ENCODE assay signal across 7 cellular contexts in the genomic region with DNA sequence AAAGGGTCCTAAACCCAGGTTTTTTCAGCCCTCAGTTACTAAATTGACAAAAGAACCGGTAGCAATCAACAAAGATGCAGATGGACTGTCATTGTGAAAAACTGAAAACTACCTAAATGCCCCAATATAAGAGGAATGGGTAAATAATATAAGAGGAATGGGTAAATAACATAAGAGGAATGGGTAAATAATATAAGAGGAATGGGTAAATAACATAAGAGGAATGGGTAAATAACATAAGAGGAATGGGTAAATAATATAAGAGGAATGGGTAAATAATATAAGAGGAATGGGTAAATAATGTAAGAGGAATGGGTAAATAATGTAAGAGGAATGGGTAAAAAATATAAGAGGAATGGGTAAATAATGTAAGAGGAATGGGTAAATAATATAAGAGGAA. TPM values are rescaled to one million over a fixed set of nuclear protein-coding genes. Genes with fewer than 3 reads are reported as not detected.
DNase-seq lines count a peak whose midpoint lies in the region; ATAC-seq, FAIRE-seq and TF ChIP-seq lines count a peak whose summit lies in the region.
"Not testable (repeated sequence)": the region's sequence is repeated elsewhere in the genome, so short reads cannot be mapped to it uniquely, and the experiment has no call there.

No MANE protein-coding gene starts in this region.

- peaks cover 37 to 59% (median 41%) of the 10 kb centered on the region in 3 donors for H3K4me1 Mint-ChIP-seq in CD8-positive, alpha-beta memory T cell
- H3K4me1 Mint-ChIP-seq in T-helper 17 cell: peaks cover 54% of the 10 kb centered on the region
- H3K4me1 Mint-ChIP-seq in natural killer cell treated with Interleukin-12 subunit alpha and Interleukin-12 subunit beta and Interleukin-15 and Interleukin-18, amount 100 ng/mL, for 72 hours (ENCODE audit: low read depth in 2 of 2): peaks cover 44 to 48% of the 10 kb centered on the region in 2 donors

- CTCF ChIA-PET in A549 (lab: Yijun Ruan, JAX): interaction anchor here (1.3 to 2.4 kb wide), 2 partner anchors 93 to 155 kb away, joined by 4 to 12 read pairs; no protein-coding TSS in a partner anchor
- CTCF ChIA-PET in CD8-positive, alpha-beta memory T cell (lab: Charles Lee): interaction anchor here (1.7 kb wide), 1 partner anchor 154 kb away, joined by 4 read pairs; no protein-coding TSS in a partner anchor
- CTCF ChIA-PET in H1 (lab: Charles Lee; ENCODE audit: partially characterized antibody): interaction anchor here (0.8 kb wide), 1 partner anchor 31 kb away, joined by 3 read pairs; no protein-coding TSS in a partner anchor

- H3K4ac ChIP-seq in H1 (replicated peaks; ENCODE audit: insufficient read length, low read depth, low read length): not testable (repeated sequence)

- H3K36me3 ChIP-seq in CD8-positive, alpha-beta memory T cell (ENCODE audit: insufficient read depth, low read length); H1 (ENCODE audit: control insufficient read depth in 2 of 4, insufficient read depth in 4 of 4, low read length in 3 of 4): not testable (repeated sequence)

- H3K14ac ChIP-seq in H1 (ENCODE audit: insufficient read length): not testable (repeated sequence)

- not testable (repeated sequence) for H2BK12ac ChIP-seq in H1 (ENCODE audit: low read depth, low read length)

- H3K27ac ChIP-seq in A549; CD8-positive, alpha-beta memory T cell (ENCODE audit: low read depth, low read length); H1 (ENCODE audit: low read depth, low read length): not testable (repeated sequence)

- not testable (repeated sequence) for H3K18ac ChIP-seq in H1 (ENCODE audit: extremely low read depth, low read length)

- TF ChIP-seq RAD21 in A549 (conservative IDR thresholded peaks at IDR 0.05 in 1 of 2, IDR thresholded peaks at IDR 0.05 in 1 of 2); H1 (IDR thresholded peaks at IDR 0.05 in 1 of 2, conservative IDR thresholded peaks at IDR 0.05 in 1 of 2; ENCODE audit: low read depth in 2 of 2, low read length in 2 of 2): not testable (repeated sequence)

- H3K4me3 Mint-ChIP-seq in CD8-positive, alpha-beta memory T cell; natural killer cell treated with Interleukin-12 subunit alpha and Interleukin-12 subunit beta and Interleukin-15 and Interleukin-18, amount 100 ng/mL, for 72 hours: not testable (repeated sequence)
- peak overlapping the region; percentile 47 for H3K4me3 Mint-ChIP-seq in T-helper 17 cell

- H3K79me2 ChIP-seq in H1 (ENCODE audit: control insufficient read depth in 1 of 2, insufficient read depth in 2 of 2, low read length in 2 of 2): not testable (repeated sequence)

- H3K4me2 ChIP-seq in A549; H1 (ENCODE audit: insufficient read depth in 1 of 2, low read depth in 2 of 2, low read length in 2 of 2): not testable (repeated sequence)

- not testable (repeated sequence) for H2BK15ac ChIP-seq in H1 (ENCODE audit: low read length)

- H3K23ac ChIP-seq in H1 (ENCODE audit: insufficient read length): not testable (repeated sequence)

- H3K36me3 Mint-ChIP-seq in CD8-positive, alpha-beta memory T cell: peaks cover 13 to 46% (median 20%) of the 10 kb centered on the region in 3 donors
- not testable (repeated sequence) for H3K36me3 Mint-ChIP-seq in T-helper 17 cell (ENCODE audit: low read depth); natural killer cell treated with Interleukin-12 subunit alpha and Interleukin-12 subunit beta and Interleukin-15 and Interleukin-18, amount 100 ng/mL, for 72 hours

- H3K4me3 ChIP-seq in A549; CD8-positive, alpha-beta memory T cell (ENCODE audit: low read length); H1 (ENCODE audit: extremely low read depth in 1 of 4, insufficient read depth in 2 of 4, low read depth in 3 of 4, low read length in 4 of 4): not testable (repeated sequence)

- not testable (repeated sequence) for TF ChIP-seq CTCF in A549 (IDR thresholded peaks at IDR 0.05); H1 (IDR thresholded peaks at IDR 0.05; ENCODE audit: control extremely low read depth in 1 of 3, insufficient read depth in 1 of 3, low read depth in 1 of 3, low read length in 3 of 3)

- not testable (repeated sequence) for H2BK20ac ChIP-seq in H1 (ENCODE audit: low read length)

- H2AK5ac ChIP-seq in H1 (ENCODE audit: low read depth, low read length): not testable (repeated sequence)

- ATAC-seq in A549; T-helper 17 cell; natural killer cell treated with Interleukin-12 subunit alpha and Interleukin-12 subunit beta and Interleukin-15 and Interleukin-18, amount 100 ng/mL, for 72 hours: not testable (repeated sequence)

- not testable (repeated sequence) for H3K23me2 ChIP-seq in H1 (ENCODE audit: low read depth, low read length)

- peaks cover 12% of the 10 kb centered on the region for H3K9me3 ChIP-seq in A549
- not testable (repeated sequence) for H3K9me3 ChIP-seq in CD8-positive, alpha-beta memory T cell (ENCODE audit: low read length); T-helper 17 cell (ENCODE audit: control insufficient read depth, low read length, poor library complexity, severe bottlenecking); H1 (ENCODE audit: insufficient read depth in 2 of 2, low read depth in 1 of 2, low read length in 1 of 2)

- not testable (repeated sequence) for H2BK120ac ChIP-seq in H1 (replicated peaks; ENCODE audit: low read depth, low read length)

- H3K27me3 Mint-ChIP-seq in CD8-positive, alpha-beta memory T cell; T-helper 17 cell; natural killer cell treated with Interleukin-12 subunit alpha and Interleukin-12 subunit beta and Interleukin-15 and Interleukin-18, amount 100 ng/mL, for 72 hours: not testable (repeated sequence)

- not testable (repeated sequence) for H3K9me3 Mint-ChIP-seq in CD8-positive, alpha-beta memory T cell; natural killer cell treated with Interleukin-12 subunit alpha and Interleukin-12 subunit beta and Interleukin-15 and Interleukin-18, amount 100 ng/mL, for 72 hours

- H3K27ac Mint-ChIP-seq in CD8-positive, alpha-beta memory T cell: peak overlapping the region in 5 of 8 donors; percentile 69 to 83 (median 76)
- H3K27ac Mint-ChIP-seq in T-helper 17 cell: peak overlapping the region; percentile 88
- H3K27ac Mint-ChIP-seq in natural killer cell treated with Interleukin-12 subunit alpha and Interleukin-12 subunit beta and Interleukin-15 and Interleukin-18, amount 100 ng/mL, for 72 hours: peak overlapping the region; percentile 47 to 74

- DNase-seq in A549 (ENCODE audit: low read depth in 1 of 2, low spot score in 1 of 2); CD8-positive, alpha-beta memory T cell; T-helper 17 cell; H1 (ENCODE audit: low read depth in 1 of 2, low spot score in 2 of 2); natural killer cell treated with Interleukin-12 subunit alpha and Interleukin-12 subunit beta and Interleukin-15 and Interleukin-18, amount 100 ng/mL, for 72 hours (ENCODE audit: low spot score): not testable (repeated sequence)
- DNase-seq in NCI-H1105 treated with DMSO at 0.1 percent for 48 hours (lab: John Stamatoyannopoulos, UW) (peak; percentile 20), NCI-H345 treated with DMSO at 0.1 percent for 48 hours (lab: John Stamatoyannopoulos, UW; ENCODE audit: unreplicated experiment) (peak; percentile 55)

- H4K20me1 ChIP-seq in H1 (replicated peaks in 1 of 2; ENCODE audit: control insufficient read depth in 1 of 2, insufficient read depth in 2 of 2, low read length in 2 of 2): not testable (repeated sequence)

- not testable (repeated sequence) for H4K91ac ChIP-seq in H1 (replicated peaks; ENCODE audit: insufficient read length, low read length)

- peak overlapping the region; percentile 37 for H3K56ac ChIP-seq in H1 (replicated peaks; ENCODE audit: insufficient read length, low read depth, low read length)

- H3K79me1 ChIP-seq in H1 (ENCODE audit: low read depth, low read length): not testable (repeated sequence)

- H3K4me1 ChIP-seq in A549; H1 (replicated peaks in 1 of 4; ENCODE audit: control insufficient read depth in 3 of 4, insufficient read depth in 4 of 4, low read length in 3 of 4): not testable (repeated sequence)
- peaks cover 69% of the 10 kb centered on the region for H3K4me1 ChIP-seq in CD8-positive, alpha-beta memory T cell (ENCODE audit: insufficient read depth, low read length)

- TF ChIP-seq POLR2A in A549 (IDR thresholded peaks at IDR 0.05; ENCODE audit: low read length); H1 (IDR thresholded peaks at IDR 0.05; ENCODE audit: control extremely low read depth in 1 of 2, low read depth in 2 of 2, low read length in 2 of 2): not testable (repeated sequence)

- H3K27me3 ChIP-seq in CD8-positive, alpha-beta memory T cell (ENCODE audit: insufficient read depth, low read length, poor library complexity, severe bottlenecking); H1 (replicated peaks in 1 of 4; ENCODE audit: control insufficient read depth in 3 of 4, extremely low read depth in 1 of 4, insufficient read depth in 3 of 4, low read length in 3 of 4): not testable (repeated sequence)

- H2AFZ ChIP-seq in H1 (ENCODE audit: low read length): not testable (repeated sequence)

- not testable (repeated sequence) for H4K5ac ChIP-seq in H1 (ENCODE audit: insufficient read length, low read depth, low read length)

- H4K8ac ChIP-seq in H1 (ENCODE audit: extremely low read depth, insufficient read depth, low read length): not testable (repeated sequence)

- FAIRE-seq in A549 (lab: Jason Lieb, UNC); H1 (lab: Jason Lieb, UNC): not testable (repeated sequence)

- not testable (repeated sequence) for TF ChIP-seq EP300 in A549 (IDR thresholded peaks at IDR 0.05); H1 (IDR thresholded peaks at IDR 0.05; ENCODE audit: borderline replicate concordance in 1 of 2, low read depth in 2 of 2, low read length in 2 of 2)

- not testable (repeated sequence) for H3K9ac ChIP-seq in H1 (replicated peaks in 1 of 4; ENCODE audit: extremely low read depth in 1 of 4, low read depth in 3 of 4, low read length in 3 of 4)

- 6% methylated on average over 1 of the region's 1 CpG for WGBS in A549 (ENCODE audit: missing lambda C conversion rate)
- 80% methylated on average over 1 of the region's 1 CpG; no CpG with 5 or more reads in 1 of the 2 experiments for WGBS in H1 (ENCODE audit: extremely low coverage in 1 of 2, insufficient coverage in 1 of 2, insufficient read length in 1 of 2, insufficient replicate concordance in 2 of 2, low coverage in 1 of 2, low lambda C conversion rate in 2 of 2, missing lambda C conversion rate in 1 of 2), 2 experiments

- POLR2A ChIA-PET in A549 (lab: Yijun Ruan, JAX); CD8-positive, alpha-beta memory T cell (lab: Charles Lee); H1 (lab: Charles Lee; ENCODE audit: partially characterized antibody): not testable (repeated sequence)

- H2BK5ac ChIP-seq in H1 (ENCODE audit: low read depth, low read length): not testable (repeated sequence)

RNA-seq across cellular contexts. Expression of gene PREX1, which starts 15.7 kb away (rescaled TPM):
- 3.6 and 4.3 TPM in 2 replicates for polyA plus RNA-seq in A549 (2011; rRNA removed)
- polyA plus RNA-seq in A549 (2012; cell fraction: cytosol; rRNA removed): 9.7 and 13.2 TPM in 2 replicates
- polyA plus RNA-seq in A549 (2012; cell fraction: nucleus; rRNA removed): 19.4 and 21.9 TPM in 2 replicates
- 4.2 to 5.2 TPM (median 5.0 TPM) in 3 replicates for polyA plus RNA-seq in A549 (2017; fragmentation: RNase III; extraction: RNeasy Plus Mini Kit Qiagen cat#74134 plus additional on column Dnase treatment)
- polyA minus RNA-seq in A549 (2011; rRNA and poly(A)+ RNA removed): 5.0 and 5.5 TPM in 2 replicates
- 10 to 100 TPM; 90.0 to 90.5 TPM for total RNA-seq in CD8-positive, alpha-beta memory T cell
- 89.5 TPM for polyA plus RNA-seq in CD8-positive, alpha-beta memory T cell
- 100 to 1,000 TPM; 188 to 200 TPM for total RNA-seq in T-helper 17 cell
- total RNA-seq in H1 (2021; fragmentation: NEBNext Ultra II Directional; extraction: Animal tissue kit (Norgen Biotek cat#: 25700)): 12.8 and 13.5 TPM in 2 replicates
- polyA plus RNA-seq in H1 (2011; rRNA removed): 10.7 and 13.4 TPM in 2 replicates
- 9.6 TPM for polyA plus RNA-seq in H1 (2011; cell fraction: cytosol; rRNA removed)
- polyA plus RNA-seq in H1 (2011; cell fraction: nucleus; rRNA removed): 17.7 TPM
- 8.8 to 13.0 TPM (median 12.7 TPM) in 4 replicates for polyA plus RNA-seq in H1 (2012, experiment 1 of 2)
- polyA plus RNA-seq in H1 (2012, experiment 2 of 2): 8.5 TPM
- polyA plus RNA-seq in H1 (2013, experiment 1 of 2): 6.3 TPM
- 6.2 TPM for polyA plus RNA-seq in H1 (2013, experiment 2 of 2)
- 12.9 and 16.1 TPM in 2 replicates for polyA minus RNA-seq in H1 (2011; rRNA and poly(A)+ RNA removed)
- 9.6 TPM for polyA minus RNA-seq in H1 (2011; cell fraction: cytosol; rRNA and poly(A)+ RNA removed)
- 8.8 TPM for polyA minus RNA-seq in H1 (2011; cell fraction: nucleus; rRNA and poly(A)+ RNA removed)
- 100 to 1,000 TPM; 132 to 167 TPM for total RNA-seq in natural killer cell treated with Interleukin-12 subunit alpha and Interleukin-12 subunit beta and Interleukin-15 and Interleukin-18, amount 100 ng/mL, for 72 hours
